8 cellular contexts compared by ENCODE assay signal in genomic region chr3:134794950-134795775, GRCh38. TPM values are rescaled to one million over a fixed set of nuclear protein-coding genes. Genes with fewer than 3 reads are reported as not detected.
DNase-seq lines count a peak whose midpoint lies in the region; ATAC-seq and TF ChIP-seq lines count a peak whose summit lies in the region.

Gene EPHB1, plus strand, starts transcription at chr3:134795260.

- peak; percentile 76 for ATAC-seq in GM21360 (IDR thresholded peaks at IDR 0.05; ENCODE audit: unreplicated experiment)
- ATAC-seq in activated CD8-positive, alpha-beta memory T cell treated with anti-CD3 and anti-CD28 coated beads, Interleukin-2, amount 10 ng/mL, durations not matched to agents 7 days and 5 days: peak; percentile 85

- DNase-seq in DMS 273 treated with DMSO at 0.1 percent for 48 hours (lab: John Stamatoyannopoulos, UW): peak; percentile 98
- DNase-seq in HPDE6-E6E7 (ENCODE audit: extremely low spot score): peak; percentile 58
- peak; percentile 96 for DNase-seq in NCI-H774 (lab: John Stamatoyannopoulos, UW)
- peak; percentile 83 for DNase-seq in activated CD8-positive, alpha-beta memory T cell treated with anti-CD3 and anti-CD28 coated beads, Interleukin-2, amount 10 ng/mL, durations not matched to agents 7 days and 5 days
- DNase-seq in erythroblast (lab: John Stamatoyannopoulos, UW): peak; percentile 68 to 69
- peak; percentile 74 for DNase-seq in mucosa of gallbladder (ENCODE audit: low spot score)
- peak in 4 of 6 experiments; percentile 4 to 32 (median 8) for DNase-seq in stimulated activated naive CD4-positive, alpha-beta T cell (lab: John Stamatoyannopoulos, UW)

- peaks cover 79% of the 10 kb centered on the region for H3K27me3 Mint-ChIP-seq in activated CD8-positive, alpha-beta memory T cell treated with anti-CD3 and anti-CD28 coated beads, Interleukin-2, amount 10 ng/mL, durations not matched to agents 7 days and 5 days

- peak within 1 kb of the TSS; percentile 76 for H3K4me3 Mint-ChIP-seq in activated CD8-positive, alpha-beta memory T cell treated with anti-CD3 and anti-CD28 coated beads, Interleukin-2, amount 10 ng/mL, durations not matched to agents 7 days and 5 days

- peaks cover 19% of the 10 kb centered on the region for H3K4me1 Mint-ChIP-seq in activated CD8-positive, alpha-beta memory T cell treated with anti-CD3 and anti-CD28 coated beads, Interleukin-2, amount 10 ng/mL, durations not matched to agents 7 days and 5 days

- no peaks in the 10 kb centered on the region for H3K9me3 Mint-ChIP-seq in activated CD8-positive, alpha-beta memory T cell treated with anti-CD3 and anti-CD28 coated beads, Interleukin-2, amount 10 ng/mL, durations not matched to agents 7 days and 5 days (ENCODE audit: low read depth)

- CTCF ChIA-PET in activated CD8-positive, alpha-beta memory T cell treated with anti-CD3 and anti-CD28 coated beads, Interleukin-2, amount 10 ng/mL, durations not matched to agents 7 days and 5 days (lab: Charles Lee): interaction anchor here (0.5 to 2.1 kb wide), 28 partner anchors 8 to 709 kb away, joined by 3 to 16 read pairs (median 3); no protein-coding TSS in a partner anchor

- H3K27ac Mint-ChIP-seq in activated CD8-positive, alpha-beta memory T cell treated with anti-CD3 and anti-CD28 coated beads, Interleukin-2, amount 10 ng/mL, durations not matched to agents 7 days and 5 days: peak within 1 kb of the TSS; percentile 31

- no peaks in the 10 kb centered on the region for H3K36me3 Mint-ChIP-seq in activated CD8-positive, alpha-beta memory T cell treated with anti-CD3 and anti-CD28 coated beads, Interleukin-2, amount 10 ng/mL, durations not matched to agents 7 days and 5 days

- TF ChIP-seq POLR2A in erythroblast (IDR thresholded peaks at IDR 0.05; ENCODE audit: low read length): no peak

RNA-seq across cellular contexts. Expression of gene EPHB1, which starts in this region (rescaled TPM):
- total RNA-seq in activated CD8-positive, alpha-beta memory T cell treated with anti-CD3 and anti-CD28 coated beads, Interleukin-2, amount 10 ng/mL, durations not matched to agents 7 days and 5 days: 1 to 10 TPM in 1 of 2 experiments, under 1 TPM in 1; 0.35 to 2.2 TPM
- total RNA-seq in mucosa of gallbladder: 2.0 TPM

Comparison
In these comparisons a context has a peak if more than half of its experiments do, and no peak if none do; other contexts are left out.
1. Peak in every context shown above with its lines: DNase-seq and ATAC-seq.
2. DNase-seq: peak in every context shown above with its lines; median percentile 98 in DMS 273 treated with DMSO at 0.1 percent for 48 hours; 96 in NCI-H774; 83 in activated CD8-positive, alpha-beta memory T cell treated with anti-CD3 and anti-CD28 coated beads, Interleukin-2, amount 10 ng/mL, durations not matched to agents 7 days and 5 days; 74 in mucosa of gallbladder; 68 in erythroblast; 58 in HPDE6-E6E7; 8 in stimulated activated naive CD4-positive, alpha-beta T cell.